In genomic region chr12:570237-570925, GRCh38 we compare ENCODE assay signal across 1 cellular context.
TF ChIP-seq lines count a peak whose summit lies in the region.

No MANE protein-coding gene starts in this region.

TF ChIP-seq in HepG2, 621 proteins besides CTCF, POLR2A, EP300 and RAD21 (continued from another document and continues in another):
- TF ChIP-seq, protein P1, sequence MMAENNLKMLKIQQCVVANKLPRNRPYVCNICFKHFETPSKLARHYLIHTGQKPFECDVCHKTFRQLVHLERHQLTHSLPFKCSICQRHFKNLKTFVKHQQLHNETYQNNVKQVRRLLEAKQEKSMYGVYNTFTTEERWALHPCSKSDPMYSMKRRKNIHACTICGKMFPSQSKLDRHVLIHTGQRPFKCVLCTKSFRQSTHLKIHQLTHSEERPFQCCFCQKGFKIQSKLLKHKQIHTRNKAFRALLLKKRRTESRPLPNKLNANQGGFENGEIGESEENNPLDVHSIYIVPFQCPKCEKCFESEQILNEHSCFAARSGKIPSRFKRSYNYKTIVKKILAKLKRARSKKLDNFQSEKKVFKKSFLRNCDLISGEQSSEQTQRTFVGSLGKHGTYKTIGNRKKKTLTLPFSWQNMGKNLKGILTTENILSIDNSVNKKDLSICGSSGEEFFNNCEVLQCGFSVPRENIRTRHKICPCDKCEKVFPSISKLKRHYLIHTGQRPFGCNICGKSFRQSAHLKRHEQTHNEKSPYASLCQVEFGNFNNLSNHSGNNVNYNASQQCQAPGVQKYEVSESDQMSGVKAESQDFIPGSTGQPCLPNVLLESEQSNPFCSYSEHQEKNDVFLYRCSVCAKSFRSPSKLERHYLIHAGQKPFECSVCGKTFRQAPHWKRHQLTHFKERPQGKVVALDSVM (CRISPR knock-in tag; IDR thresholded peaks at IDR 0.05): peak; percentile 76
- TF ChIP-seq REXO4 (CRISPR knock-in tag; IDR thresholded peaks at IDR 0.05; ENCODE audit: borderline replicate concordance) (no peak), ATF3 (CRISPR knock-in tag; IDR thresholded peaks at IDR 0.05) (peak; percentile 94), FLYWCH1 (CRISPR knock-in tag; IDR thresholded peaks at IDR 0.05) (no peak), ZNF24 (IDR thresholded peaks at IDR 0.05) (no peak), ZIK1 (CRISPR knock-in tag; IDR thresholded peaks at IDR 0.05; ENCODE audit: borderline replicate concordance, low read depth) (no peak), TCF7 (IDR thresholded peaks at IDR 0.05; ENCODE audit: low read depth) (no peak), ZFYVE20 (CRISPR knock-in tag; IDR thresholded peaks at IDR 0.05; ENCODE audit: borderline replicate concordance, low read depth) (no peak), CREM (IDR thresholded peaks at IDR 0.05) (no peak), CREM (CRISPR knock-in tag; IDR thresholded peaks at IDR 0.05) (no peak), ATF7-NPFF (CRISPR knock-in tag; IDR thresholded peaks at IDR 0.05; ENCODE audit: low read depth) (no peak), SAFB2 (CRISPR knock-in tag; IDR thresholded peaks at IDR 0.05; ENCODE audit: borderline replicate concordance, low read depth) (no peak; the same call in 1 of the 2 replicates), U2AF2 (IDR thresholded peaks at IDR 0.05; ENCODE audit: low read depth, low read length) (no peak), HMGXB4 (CRISPR knock-in tag; IDR thresholded peaks at IDR 0.05; ENCODE audit: borderline replicate concordance in 1 of 2, low read depth in 1 of 2) (peak; percentile 54 to 70), THAP11 (CRISPR knock-in tag; IDR thresholded peaks at IDR 0.05) (peak; percentile 57), SETDB1 (CRISPR knock-in tag; IDR thresholded peaks at IDR 0.05; ENCODE audit: borderline replicate concordance) (no peak), BRCA1 (CRISPR knock-in tag; IDR thresholded peaks at IDR 0.05) (no peak), ZEB1 (IDR thresholded peaks at IDR 0.05; ENCODE audit: insufficient replicate concordance, low read depth) (no peak), NFATC3 (CRISPR knock-in tag; IDR thresholded peaks at IDR 0.05) (no peak), SYNCRIP (IDR thresholded peaks at IDR 0.05; ENCODE audit: insufficient read depth, low read depth, low read length) (no peak), ZNF775 (CRISPR knock-in tag; IDR thresholded peaks at IDR 0.05; ENCODE audit: borderline replicate concordance) (no peak), HBP1 (CRISPR knock-in tag; IDR thresholded peaks at IDR 0.05; ENCODE audit: low read depth) (no peak), NFE2L2 (IDR thresholded peaks at IDR 0.05; ENCODE audit: low read length) (no peak), ZNF414 (CRISPR knock-in tag; IDR thresholded peaks at IDR 0.05) (no peak; the same call in 1 of the 2 replicates), ZBTB25 (CRISPR knock-in tag; IDR thresholded peaks at IDR 0.05) (peak; percentile 71), RFXANK (CRISPR knock-in tag; IDR thresholded peaks at IDR 0.05) (0 out of 2 replicates have a peak, but pooled peaks have one; percentile 51), ATM (IDR thresholded peaks at IDR 0.05; ENCODE audit: borderline replicate concordance) (no peak), HOXA3 (CRISPR knock-in tag; IDR thresholded peaks at IDR 0.05) (0 out of 2 replicates have a peak, but pooled peaks have one; percentile 17), NFE2 (CRISPR knock-in tag; IDR thresholded peaks at IDR 0.05) (no peak), ZNF512B (CRISPR knock-in tag; IDR thresholded peaks at IDR 0.05; ENCODE audit: borderline replicate concordance) (no peak), ZNF589 (CRISPR knock-in tag; conservative IDR thresholded peaks at IDR 0.05) (no peak), ZBTB21 (CRISPR knock-in tag; IDR thresholded peaks at IDR 0.05) (no peak), ONECUT2 (CRISPR knock-in tag; IDR thresholded peaks at IDR 0.05) (no peak), FOXP4 (CRISPR knock-in tag; IDR thresholded peaks at IDR 0.05) (no peak), RXRB (CRISPR knock-in tag; IDR thresholded peaks at IDR 0.05; ENCODE audit: borderline replicate concordance) (peak; percentile 25; the same call in 1 of the 2 replicates), ZNF326 (CRISPR knock-in tag; IDR thresholded peaks at IDR 0.05; ENCODE audit: borderline replicate concordance) (no peak), ZNF430 (CRISPR knock-in tag; IDR thresholded peaks at IDR 0.05) (no peak; the same call in 1 of the 2 replicates), ZFP36L1 (CRISPR knock-in tag; IDR thresholded peaks at IDR 0.05) (no peak), ZNF782 (CRISPR knock-in tag; IDR thresholded peaks at IDR 0.05; ENCODE audit: borderline replicate concordance) (peak; percentile 69; the same call in 1 of the 2 replicates), NFKB2 (CRISPR knock-in tag; IDR thresholded peaks at IDR 0.05; ENCODE audit: borderline replicate concordance) (0 out of 2 replicates have a peak, but pooled peaks have one; percentile 5), RFX5 (IDR thresholded peaks at IDR 0.05; ENCODE audit: low read depth, low read length) (no peak), NCOR1 (IDR thresholded peaks at IDR 0.05; ENCODE audit: borderline replicate concordance, low read length) (peak; percentile 21; the same call in 1 of the 2 replicates), PHB2 (IDR thresholded peaks at IDR 0.05; ENCODE audit: partially characterized antibody) (no peak), RELA (CRISPR knock-in tag; IDR thresholded peaks at IDR 0.05) (no peak), TFDP2 (CRISPR knock-in tag; IDR thresholded peaks at IDR 0.05) (peak; percentile 69; the same call in 1 of the 2 replicates), ZNF143 (CRISPR knock-in tag; IDR thresholded peaks at IDR 0.05) (no peak), NR1H2 (CRISPR knock-in tag; IDR thresholded peaks at IDR 0.05; ENCODE audit: borderline replicate concordance, low read depth) (no peak), FOXO1 (CRISPR knock-in tag; IDR thresholded peaks at IDR 0.05) (0 out of 2 replicates have a peak, but pooled peaks have one; percentile 28), ZNF382 (CRISPR knock-in tag; IDR thresholded peaks at IDR 0.05; ENCODE audit: borderline replicate concordance) (no peak), RORA (CRISPR knock-in tag; IDR thresholded peaks at IDR 0.05) (no peak), RFXAP (CRISPR knock-in tag; IDR thresholded peaks at IDR 0.05; ENCODE audit: borderline replicate concordance) (no peak), ZNF232 (CRISPR knock-in tag; IDR thresholded peaks at IDR 0.05; ENCODE audit: borderline replicate concordance) (no peak), ELF1 (CRISPR knock-in tag; IDR thresholded peaks at IDR 0.05) (no peak), TBL1XR1 (IDR thresholded peaks at IDR 0.05; ENCODE audit: borderline replicate concordance, low read length, partially characterized antibody) (peak; percentile 56), ZNF879 (CRISPR knock-in tag; IDR thresholded peaks at IDR 0.05) (no peak), ARHGAP35 (CRISPR knock-in tag; IDR thresholded peaks at IDR 0.05; ENCODE audit: borderline replicate concordance) (peak; percentile 26; the same call in 1 of the 2 replicates), ZNF260 (CRISPR knock-in tag; IDR thresholded peaks at IDR 0.05; ENCODE audit: borderline replicate concordance, low read depth) (no peak), ZNF180 (CRISPR knock-in tag; IDR thresholded peaks at IDR 0.05; ENCODE audit: borderline replicate concordance, low read depth) (0 out of 2 replicates have a peak, but pooled peaks have one; percentile 26), ZBTB34 (CRISPR knock-in tag; IDR thresholded peaks at IDR 0.05) (no peak)
